In the genomic region with DNA sequence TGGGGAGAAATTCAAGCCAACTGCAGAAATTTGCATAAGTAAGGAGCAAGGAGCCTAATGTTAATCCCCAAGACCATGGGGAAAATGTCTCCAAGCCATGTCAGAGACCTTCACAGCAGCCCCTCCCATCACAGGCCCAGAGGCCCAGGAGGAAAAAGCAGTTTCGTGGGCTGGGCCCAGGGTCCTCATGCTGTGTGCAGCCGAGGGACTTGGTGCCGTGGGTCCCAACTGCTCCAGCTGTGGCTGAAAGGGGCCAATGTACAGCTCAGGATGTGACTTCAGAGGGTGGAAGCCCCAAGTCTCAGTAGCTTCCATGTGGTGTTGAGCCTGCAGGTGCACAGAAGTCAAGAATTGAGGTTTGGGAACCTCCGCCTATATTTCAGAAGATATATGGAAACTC, we compare ENCODE assay signal across 7 cellular contexts. TPM values are rescaled to one million over a fixed set of nuclear protein-coding genes. Genes with fewer than 3 reads are reported as not detected.
"Had no signal": no experiment of that assay in that cellular context is flagged by ENCODE, and none has a peak within 500 bp of the region (broad histone marks: within the 10 kb centered on the region; RNA-seq: fewer than 3 reads in every experiment).

No MANE protein-coding gene starts in this region.

RNA-seq across cellular contexts. Expression of a gene that starts 23.8 kb away (rescaled TPM):
- total RNA-seq: OCI-LY7, PC-3, PC-9, Peyer's patch, Right ventricle myocardium inferior, Right ventricle myocardium superior, SJSA1 had no signal
